Comparison of ENCODE assay signal across 4 cellular contexts in genomic region chr15:40300367-40300766, GRCh38.
TF ChIP-seq lines count a peak whose summit lies in the region.

No MANE protein-coding gene starts in this region.

TF ChIP-seq in SK-N-SH treated with all-trans-retinoic acid at 6 μM for 48 hours, 23 proteins besides CTCF, POLR2A, EP300 and RAD21:
- TF ChIP-seq ZNF8 (CRISPR knock-in tag; IDR thresholded peaks at IDR 0.05), result peak; percentile 99
- TF ChIP-seq RARB (CRISPR knock-in tag; IDR thresholded peaks at IDR 0.05), result no peak
TF ChIP-seq in SK-N-SH treated with all-trans-retinoic acid at 6 μM for 48 hours: peak in this region for 1.

TF ChIP-seq in SK-N-SH, 30 proteins besides CTCF, POLR2A, EP300 and RAD21:
- no peak for TF ChIP-seq SIN3A (IDR thresholded peaks at IDR 0.05; ENCODE audit: borderline replicate concordance, low read depth, low read length)
- no peak for TF ChIP-seq GATA2 (CRISPR knock-in tag; IDR thresholded peaks at IDR 0.05)
- no peak for TF ChIP-seq RCOR1 (IDR thresholded peaks at IDR 0.05; ENCODE audit: low read length)
- no peak for TF ChIP-seq MAX (IDR thresholded peaks at IDR 0.05; ENCODE audit: low read depth)
- TF ChIP-seq JUND (IDR thresholded peaks at IDR 0.05), result no peak
- no peak for TF ChIP-seq TAF1 (IDR thresholded peaks at IDR 0.05; ENCODE audit: borderline replicate concordance, low read depth, low read length)
- TF ChIP-seq TEAD4 (IDR thresholded peaks at IDR 0.05; ENCODE audit: borderline replicate concordance, insufficient read depth), result no peak
- TF ChIP-seq FOXJ3 (CRISPR knock-in tag; IDR thresholded peaks at IDR 0.05), result no peak
- TF ChIP-seq EZH2phosphoT487 (IDR thresholded peaks at IDR 0.05; ENCODE audit: borderline replicate concordance, low read depth), result no peak
- TF ChIP-seq ZBTB33 (IDR thresholded peaks at IDR 0.05; ENCODE audit: borderline replicate concordance, low read depth), result no peak
- no peak for TF ChIP-seq MXI1 (IDR thresholded peaks at IDR 0.05; ENCODE audit: low read depth, low read length)
- no peak for TF ChIP-seq CHD2 (IDR thresholded peaks at IDR 0.05; ENCODE audit: low read length, partially characterized antibody)
- no peak for TF ChIP-seq PBX3 (IDR thresholded peaks at IDR 0.05)
- no peak for TF ChIP-seq NRF1 (IDR thresholded peaks at IDR 0.05; ENCODE audit: low read depth, low read length)

TF ChIP-seq in HEK293, 187 proteins besides CTCF, POLR2A, EP300 and RAD21:
- no peak for TF ChIP-seq ZNF600 (tag by site-specific recombination; IDR thresholded peaks at IDR 0.05)
- TF ChIP-seq ZNF155 (tag by site-specific recombination; IDR thresholded peaks at IDR 0.05), result no peak
- TF ChIP-seq RBAK (tag by site-specific recombination; IDR thresholded peaks at IDR 0.05), result no peak
- 0 out of 2 replicates have a peak, but pooled peaks have one; percentile 32 for TF ChIP-seq ZNF580 (tag by site-specific recombination; IDR thresholded peaks at IDR 0.05)
- TF ChIP-seq BCL11B (tag by site-specific recombination; IDR thresholded peaks at IDR 0.05; ENCODE audit: low read depth), result no peak
- no peak for TF ChIP-seq ZNF175 (tag by site-specific recombination; IDR thresholded peaks at IDR 0.05)
- no peak for TF ChIP-seq TRIM28 (IDR thresholded peaks at IDR 0.05; ENCODE audit: borderline replicate concordance, low read length)
- TF ChIP-seq ZNF776 (tag by site-specific recombination; IDR thresholded peaks at IDR 0.05; ENCODE audit: borderline replicate concordance), result no peak
- peak; percentile 93 for TF ChIP-seq ZNF146 (tag by site-specific recombination; IDR thresholded peaks at IDR 0.05)
TF ChIP-seq in HEK293: peak in this region for 2.

TF ChIP-seq in H1, 55 proteins besides CTCF, POLR2A, EP300 and RAD21:
- TF ChIP-seq NRF1 (IDR thresholded peaks at IDR 0.05; ENCODE audit: low read depth, low read length) (no peak), CBX5 (IDR thresholded peaks at IDR 0.05; ENCODE audit: low read depth, low read length) (no peak), KDM1A (IDR thresholded peaks at IDR 0.05; ENCODE audit: borderline replicate concordance, low read length) (0 out of 2 replicates have a peak, but pooled peaks have one; percentile 11), EGR1 (IDR thresholded peaks at IDR 0.05; ENCODE audit: borderline replicate concordance, low read depth, low read length) (no peak), E2F6 (IDR thresholded peaks at IDR 0.05) (no peak), ASH2L (IDR thresholded peaks at IDR 0.05; ENCODE audit: low read length) (no peak)
